ENCODE assay signal across 15 cellular contexts in the genomic region with DNA sequence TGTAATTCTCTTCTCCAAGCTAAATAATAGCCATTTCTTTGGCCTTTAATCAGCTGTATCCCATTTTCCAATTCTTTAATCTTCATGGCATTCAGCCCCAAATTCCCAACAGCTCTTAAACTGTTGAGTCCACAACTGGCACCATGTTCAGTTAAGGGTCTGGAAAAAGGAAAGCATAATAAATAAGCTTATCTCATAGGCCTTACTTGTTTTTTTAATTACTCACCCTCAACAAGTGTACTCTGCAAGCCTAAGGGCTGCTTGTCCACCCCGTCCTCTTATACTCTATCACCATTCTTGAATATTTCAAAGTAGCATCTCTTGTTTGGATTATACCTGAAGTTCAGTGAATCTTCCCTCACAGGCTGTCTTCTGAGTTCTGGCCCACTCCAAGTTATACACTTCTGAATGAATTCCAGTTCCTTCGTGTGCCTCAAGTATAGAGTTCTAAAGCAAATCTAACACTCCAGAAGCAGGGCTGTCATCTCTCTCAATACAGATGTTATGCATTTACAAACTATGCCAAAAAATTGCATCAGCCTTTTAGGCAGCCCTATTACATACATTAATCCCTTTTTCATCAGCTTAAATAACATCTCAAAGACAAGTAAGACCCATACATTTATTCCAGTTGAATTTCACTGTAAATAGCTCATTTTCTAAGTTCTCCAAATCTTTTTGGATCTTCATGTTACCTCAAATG.
"Had no signal": no experiment of that assay in that cellular context is flagged by ENCODE, and none has a peak within 500 bp of the region (broad histone marks: within the 10 kb centered on the region; RNA-seq: fewer than 3 reads in every experiment).

No MANE protein-coding gene starts in this region.

- DNase-seq: activated CD4-positive, alpha-beta T cell treated with anti-CD3 and anti-CD28 coated beads for 48 hours; activated CD8-positive, alpha-beta memory T cell treated with anti-CD3 and anti-CD28 coated beads, Interleukin-2, amount 50 U/mL, for 48 hours; activated CD8-positive, alpha-beta T cell treated with anti-CD3 and anti-CD28 coated beads, Interleukin-2, amount 10 ng/mL, durations not matched to agents 7 days and 5 days; activated naive CD8-positive, alpha-beta T cell treated with anti-CD3 and anti-CD28 coated beads, Interleukin-2, amount 10 ng/mL, durations not matched to agents 7 days and 5 days; cerebellar nuclear complex; dorsolateral prefrontal cortex; hypothalamus; kidney glomerular epithelial cell; pancreas; small intestine; T-helper 17 cell had no signal

- H3K4me1 ChIP-seq: pancreas, vagina had no signal

- H3K4me3 ChIP-seq: dorsolateral prefrontal cortex, esophagus muscularis mucosa, pancreas, tibial nerve, vagina had no signal

- H3K36me3 ChIP-seq: esophagus muscularis mucosa, pancreas had no signal

- H3K27me3 ChIP-seq: dorsolateral prefrontal cortex, esophagus muscularis mucosa, pancreas, tibial nerve, vagina had no signal

- H3K27ac ChIP-seq: dorsolateral prefrontal cortex, pancreas, tibial nerve, vagina had no signal

- H3K9me3 ChIP-seq: pancreas, vagina had no signal

- FAIRE-seq: endometrium, pancreas, small intestine had no signal
